ENCODE assay signal across 20 cellular contexts in the genomic region with DNA sequence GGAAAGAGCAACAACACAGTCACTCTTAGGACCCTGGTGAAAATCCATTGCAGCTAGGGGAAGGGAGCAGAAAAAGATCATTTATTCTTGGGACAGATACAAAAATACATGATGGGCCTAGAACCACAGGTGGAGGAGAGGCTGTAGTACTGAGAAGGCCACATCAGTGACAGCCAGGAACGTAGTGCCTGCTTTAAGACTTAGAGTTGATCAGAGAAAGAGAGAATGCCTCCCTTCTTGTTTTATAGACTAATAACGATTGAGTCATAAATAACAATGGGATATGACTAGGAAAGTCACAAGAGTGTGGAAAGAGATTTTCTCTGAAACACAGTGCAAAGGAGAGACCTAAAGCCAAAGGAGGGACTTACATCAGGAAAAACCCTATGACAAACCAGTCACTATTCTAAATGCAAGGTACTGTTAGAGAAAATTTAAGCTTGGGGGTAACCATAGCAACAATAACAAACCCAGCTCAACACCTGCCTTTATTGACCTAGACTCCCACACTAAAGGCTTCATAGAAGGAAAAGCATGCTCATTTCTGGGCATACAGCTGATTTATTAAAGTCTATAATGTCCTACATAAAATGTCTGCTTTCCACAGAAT.
DNase-seq lines count a peak whose midpoint lies in the region; ATAC-seq and TF ChIP-seq lines count a peak whose summit lies in the region.
"Had no signal": no experiment of that assay in that cellular context is flagged by ENCODE, and none has a peak within 500 bp of the region (broad histone marks: within the 10 kb centered on the region; RNA-seq: fewer than 3 reads in every experiment).

No MANE protein-coding gene starts in this region.

- H3K27ac ChIP-seq in psoas muscle = no peak overlapping the region
- H3K27ac ChIP-seq: A549, KMS-11, parathyroid adenoma had no signal

- TF ChIP-seq CTCF in WTC11 (IDR thresholded peaks at IDR 0.05) (no peak), retinal pigment epithelial cell (conservative IDR thresholded peaks at IDR 0.05; ENCODE audit: low read depth, low read length) (no peak), psoas muscle (IDR thresholded peaks at IDR 0.05) (no peak)

- ATAC-seq in WTC11 (no peak), psoas muscle (no peak), GM19397 (IDR thresholded peaks at IDR 0.05; ENCODE audit: unreplicated experiment) (no peak)
- no peak for ATAC-seq in activated T-cell treated with anti-CD3 and anti-CD28 coated beads, Interleukin-2, amount 50 U/mL, for 72 hours (replicated peaks in 1 of 2)
- ATAC-seq: A549 had no signal

- CTCF ChIA-PET in WTC11 (lab: Charles Lee) = no interaction called here

- intact Hi-C loops in psoas muscle (cut with DNase I) = no loop called here

- H3K4me3 ChIP-seq in retinal pigment epithelial cell (ENCODE audit: low read length) (no peak overlapping the region), psoas muscle (no peak overlapping the region)
- H3K4me3 ChIP-seq: A549 had no signal

- DNase-seq in NCI-H2196 (lab: John Stamatoyannopoulos, UW; ENCODE audit: unreplicated experiment) (peak; percentile 1), NCI-H2196 treated with DMSO at 0.1 percent for 48 hours (lab: John Stamatoyannopoulos, UW; ENCODE audit: unreplicated experiment) (no peak), NCI-H1417 (lab: John Stamatoyannopoulos, UW) (peak in 2 of 3 experiments; percentile 46 to 86), WTC11 (ENCODE audit: low spot score) (no peak), retinal pigment epithelial cell (ENCODE audit: low read depth) (peak; percentile 5), psoas muscle (no peak)
- no peak for DNase-seq in activated T-cell treated with anti-CD3 and anti-CD28 coated beads, Interleukin-2, amount 50 U/mL, for 72 hours
- DNase-seq: activated CD4-positive, alpha-beta T cell treated with anti-CD3 and anti-CD28 coated beads, Interleukin-2, amount 10 ng/mL, durations not matched to agents 7 days and 5 days; activated CD8-positive, alpha-beta memory T cell treated with anti-CD3 and anti-CD28 coated beads, Interleukin-2, amount 50 U/mL, for 4 hours; amygdala; kidney; MV-4-11; naive B cell; NCI-H446 treated with DMSO at 0.1 percent for 48 hours; Right ventricle myocardium superior had no signal

- peaks cover 11% of the 10 kb centered on the region for H3K4me1 Mint-ChIP-seq in WTC11
- H3K4me1 Mint-ChIP-seq in activated T-cell treated with anti-CD3 and anti-CD28 coated beads, Interleukin-2, amount 50 U/mL, for 72 hours (ENCODE audit: low read depth) = no peaks in the 10 kb centered on the region
- H3K4me1 Mint-ChIP-seq: activated CD4-positive, alpha-beta T cell treated with anti-CD3 and anti-CD28 coated beads, Interleukin-2, amount 10 ng/mL, durations not matched to agents 7 days and 5 days; memory B cell; naive B cell had no signal

- peaks cover 6% of the 10 kb centered on the region; the same call in 1 of the 2 replicates for H3K36me3 Mint-ChIP-seq in WTC11
- H3K36me3 Mint-ChIP-seq in activated T-cell treated with anti-CD3 and anti-CD28 coated beads, Interleukin-2, amount 50 U/mL, for 72 hours (ENCODE audit: insufficient read depth in 2 of 2) = peaks cover 0 to 3% of the 10 kb centered on the region in 2 donors
- H3K36me3 Mint-ChIP-seq: memory B cell, naive B cell had no signal

- H3K27me3 ChIP-seq in psoas muscle (ENCODE audit: insufficient read depth in 3 of 3, low read length in 2 of 3) = no peaks in the 10 kb centered on the region

- H3K27ac Mint-ChIP-seq in WTC11 = peak overlapping the region; percentile 28; the same call in 1 of the 2 replicates
- H3K27ac Mint-ChIP-seq in activated T-cell treated with anti-CD3 and anti-CD28 coated beads, Interleukin-2, amount 50 U/mL, for 72 hours = no peak overlapping the region
- H3K27ac Mint-ChIP-seq: activated CD4-positive, alpha-beta T cell treated with anti-CD3 and anti-CD28 coated beads, Interleukin-2, amount 10 ng/mL, durations not matched to agents 7 days and 5 days; memory B cell; naive B cell had no signal

- no peaks in the 10 kb centered on the region for H3K4me1 ChIP-seq in psoas muscle
- H3K4me1 ChIP-seq: A549, parathyroid adenoma had no signal

- no peaks in the 10 kb centered on the region for H3K27me3 Mint-ChIP-seq in WTC11 (ENCODE audit: low read depth)
- H3K27me3 Mint-ChIP-seq in activated T-cell treated with anti-CD3 and anti-CD28 coated beads, Interleukin-2, amount 50 U/mL, for 72 hours (ENCODE audit: low read depth) = no peaks in the 10 kb centered on the region
- H3K27me3 Mint-ChIP-seq: activated CD4-positive, alpha-beta T cell treated with anti-CD3 and anti-CD28 coated beads, Interleukin-2, amount 10 ng/mL, durations not matched to agents 7 days and 5 days; memory B cell; naive B cell had no signal

- H3K9me3 ChIP-seq in psoas muscle = no peaks in the 10 kb centered on the region
- H3K9me3 ChIP-seq: A549 had no signal

- H3K9me3 Mint-ChIP-seq in WTC11 = peaks cover 5% of the 10 kb centered on the region
- peaks cover 2 to 14% of the 10 kb centered on the region in 2 donors for H3K9me3 Mint-ChIP-seq in activated T-cell treated with anti-CD3 and anti-CD28 coated beads, Interleukin-2, amount 50 U/mL, for 72 hours

- H3K36me3 ChIP-seq in psoas muscle (ENCODE audit: insufficient read depth in 1 of 2, low read depth in 1 of 2) = no peaks in the 10 kb centered on the region

- no peak overlapping the region for H3K4me3 Mint-ChIP-seq in WTC11
- H3K4me3 Mint-ChIP-seq in activated T-cell treated with anti-CD3 and anti-CD28 coated beads, Interleukin-2, amount 50 U/mL, for 72 hours = no peak overlapping the region
- H3K4me3 Mint-ChIP-seq: activated CD4-positive, alpha-beta T cell treated with anti-CD3 and anti-CD28 coated beads, Interleukin-2, amount 10 ng/mL, durations not matched to agents 7 days and 5 days; memory B cell; naive B cell had no signal

- 64 to 70% (median 67%) methylated on average over 2 of the region's 2 CpGs for WGBS in psoas muscle, 3 donors

- POLR2A ChIA-PET in WTC11 (lab: Charles Lee) = no interaction called here

TF ChIP-seq in WTC11, 78 proteins besides CTCF, POLR2A, EP300 and RAD21:
- TF ChIP-seq, protein P1, sequence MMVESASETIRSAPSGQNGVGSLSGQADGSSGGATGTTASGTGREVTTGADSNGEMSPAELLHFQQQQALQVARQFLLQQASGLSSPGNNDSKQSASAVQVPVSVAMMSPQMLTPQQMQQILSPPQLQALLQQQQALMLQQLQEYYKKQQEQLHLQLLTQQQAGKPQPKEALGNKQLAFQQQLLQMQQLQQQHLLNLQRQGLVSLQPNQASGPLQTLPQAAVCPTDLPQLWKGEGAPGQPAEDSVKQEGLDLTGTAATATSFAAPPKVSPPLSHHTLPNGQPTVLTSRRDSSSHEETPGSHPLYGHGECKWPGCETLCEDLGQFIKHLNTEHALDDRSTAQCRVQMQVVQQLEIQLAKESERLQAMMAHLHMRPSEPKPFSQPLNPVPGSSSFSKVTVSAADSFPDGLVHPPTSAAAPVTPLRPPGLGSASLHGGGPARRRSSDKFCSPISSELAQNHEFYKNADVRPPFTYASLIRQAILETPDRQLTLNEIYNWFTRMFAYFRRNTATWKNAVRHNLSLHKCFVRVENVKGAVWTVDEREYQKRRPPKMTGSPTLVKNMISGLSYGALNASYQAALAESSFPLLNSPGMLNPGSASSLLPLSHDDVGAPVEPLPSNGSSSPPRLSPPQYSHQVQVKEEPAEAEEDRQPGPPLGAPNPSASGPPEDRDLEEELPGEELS (CRISPR knock-in tag; IDR thresholded peaks at IDR 0.05) = no peak
- TF ChIP-seq, protein P2, sequence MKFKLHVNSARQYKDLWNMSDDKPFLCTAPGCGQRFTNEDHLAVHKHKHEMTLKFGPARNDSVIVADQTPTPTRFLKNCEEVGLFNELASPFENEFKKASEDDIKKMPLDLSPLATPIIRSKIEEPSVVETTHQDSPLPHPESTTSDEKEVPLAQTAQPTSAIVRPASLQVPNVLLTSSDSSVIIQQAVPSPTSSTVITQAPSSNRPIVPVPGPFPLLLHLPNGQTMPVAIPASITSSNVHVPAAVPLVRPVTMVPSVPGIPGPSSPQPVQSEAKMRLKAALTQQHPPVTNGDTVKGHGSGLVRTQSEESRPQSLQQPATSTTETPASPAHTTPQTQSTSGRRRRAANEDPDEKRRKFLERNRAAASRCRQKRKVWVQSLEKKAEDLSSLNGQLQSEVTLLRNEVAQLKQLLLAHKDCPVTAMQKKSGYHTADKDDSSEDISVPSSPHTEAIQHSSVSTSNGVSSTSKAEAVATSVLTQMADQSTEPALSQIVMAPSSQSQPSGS (CRISPR knock-in tag; IDR thresholded peaks at IDR 0.05; ENCODE audit: borderline replicate concordance, low read depth) = no peak
- no peak for TF ChIP-seq TP53 (CRISPR knock-in tag; IDR thresholded peaks at IDR 0.05)
- TF ChIP-seq KAT7 (CRISPR knock-in tag; IDR thresholded peaks at IDR 0.05; ENCODE audit: borderline replicate concordance) = no peak
- TF ChIP-seq ESRRA (CRISPR knock-in tag; IDR thresholded peaks at IDR 0.05; ENCODE audit: borderline replicate concordance) = no peak
- no peak for TF ChIP-seq NFATC4 (CRISPR knock-in tag; IDR thresholded peaks at IDR 0.05)
- TF ChIP-seq, protein P3, sequence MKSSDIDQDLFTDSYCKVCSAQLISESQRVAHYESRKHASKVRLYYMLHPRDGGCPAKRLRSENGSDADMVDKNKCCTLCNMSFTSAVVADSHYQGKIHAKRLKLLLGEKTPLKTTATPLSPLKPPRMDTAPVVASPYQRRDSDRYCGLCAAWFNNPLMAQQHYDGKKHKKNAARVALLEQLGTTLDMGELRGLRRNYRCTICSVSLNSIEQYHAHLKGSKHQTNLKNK (CRISPR knock-in tag; IDR thresholded peaks at IDR 0.05) = no peak
- TF ChIP-seq, protein P4, sequence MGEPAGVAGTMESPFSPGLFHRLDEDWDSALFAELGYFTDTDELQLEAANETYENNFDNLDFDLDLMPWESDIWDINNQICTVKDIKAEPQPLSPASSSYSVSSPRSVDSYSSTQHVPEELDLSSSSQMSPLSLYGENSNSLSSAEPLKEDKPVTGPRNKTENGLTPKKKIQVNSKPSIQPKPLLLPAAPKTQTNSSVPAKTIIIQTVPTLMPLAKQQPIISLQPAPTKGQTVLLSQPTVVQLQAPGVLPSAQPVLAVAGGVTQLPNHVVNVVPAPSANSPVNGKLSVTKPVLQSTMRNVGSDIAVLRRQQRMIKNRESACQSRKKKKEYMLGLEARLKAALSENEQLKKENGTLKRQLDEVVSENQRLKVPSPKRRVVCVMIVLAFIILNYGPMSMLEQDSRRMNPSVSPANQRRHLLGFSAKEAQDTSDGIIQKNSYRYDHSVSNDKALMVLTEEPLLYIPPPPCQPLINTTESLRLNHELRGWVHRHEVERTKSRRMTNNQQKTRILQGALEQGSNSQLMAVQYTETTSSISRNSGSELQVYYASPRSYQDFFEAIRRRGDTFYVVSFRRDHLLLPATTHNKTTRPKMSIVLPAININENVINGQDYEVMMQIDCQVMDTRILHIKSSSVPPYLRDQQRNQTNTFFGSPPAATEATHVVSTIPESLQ (CRISPR knock-in tag; IDR thresholded peaks at IDR 0.05) = no peak
- TF ChIP-seq MYBL2 (CRISPR knock-in tag; IDR thresholded peaks at IDR 0.05) = no peak
TF ChIP-seq in WTC11: peak in this region for 0.

Comparison
In these comparisons a context has a peak if more than half of its experiments do, and no peak if none do; other contexts are left out.
1. DNase-seq: peak in NCI-H2196 (single experiment), NCI-H1417 (2 of 3) and retinal pigment epithelial cell (single experiment); none in NCI-H2196 treated with DMSO at 0.1 percent for 48 hours (single experiment), WTC11 (single experiment), psoas muscle (0 of 2) and activated T-cell treated with anti-CD3 and anti-CD28 coated beads, Interleukin-2, amount 50 U/mL, for 72 hours (0 of 2).